ENCODE assay signal across 13 cellular contexts in genomic region chr9:18493361-18494015, GRCh38. TPM values are rescaled to one million over a fixed set of nuclear protein-coding genes. Genes with fewer than 3 reads are reported as not detected.
DNase-seq lines count a peak whose midpoint lies in the region; ATAC-seq and TF ChIP-seq lines count a peak whose summit lies in the region.
"Had no signal": no experiment of that assay in that cellular context is flagged by ENCODE, and none has a peak within 500 bp of the region (broad histone marks: within the 10 kb centered on the region; RNA-seq: fewer than 3 reads in every experiment).

No MANE protein-coding gene starts in this region.

- no peaks in the 10 kb centered on the region for H3K4me1 ChIP-seq in left lung

- H3K4me3 ChIP-seq in MG63 (no peak overlapping the region), left lung (no peak overlapping the region)

- H3K27ac ChIP-seq in left lung, result no peak overlapping the region

- DNase-seq in EH (ENCODE audit: low read depth) (peak; percentile 60), MG63 (peak; percentile 64), kidney tubule cell (ENCODE audit: low spot score) (peak; percentile 76), left lung (no peak), T-helper 17 cell (no peak)
- DNase-seq in stimulated activated CD4-positive, alpha-beta T cell treated with anti-CD3 and anti-CD28 coated beads, Interleukin-4, amount 100 ng/mL, for 4 hours, result no peak
- DNase-seq: activated CD4-positive, alpha-beta T cell treated with anti-CD3 and anti-CD28 coated beads for 4 hours; activated T-cell treated with anti-CD3 and anti-CD28 coated beads, Interleukin-2, amount 50 U/mL, for 48 hours; NCI-H1417 treated with DMSO at 0.1 percent for 48 hours had no signal

- peaks cover 31% of the 10 kb centered on the region for H3K36me3 ChIP-seq in MG63
- H3K36me3 ChIP-seq in left lung, result no peaks in the 10 kb centered on the region

- H3K27me3 ChIP-seq in MG63 (no peaks in the 10 kb centered on the region), left lung (no peaks in the 10 kb centered on the region)

- H3K27me3 Mint-ChIP-seq in brain (peaks cover 3% of the 10 kb centered on the region), T-helper 17 cell (peaks cover 6% of the 10 kb centered on the region)

- intact Hi-C loops in left lung (cut with DNase I), result no loop called here

- H3K27ac Mint-ChIP-seq in brain (peak overlapping the region in 3 of 5 experiments; percentile 35 to 43 (median 41)), T-helper 17 cell (no peak overlapping the region)
- H3K27ac Mint-ChIP-seq: stimulated activated naive CD8-positive, alpha-beta T cell treated with anti-CD3 and anti-CD28 coated beads, Interleukin-15, Interleukin-2, amounts not matched to agents 100 ng/mL and 50 ng/mL, for 24 hours had no signal

- H3K4me3 Mint-ChIP-seq in brain (peak overlapping the region in 1 of 5 experiments; percentile 15), T-helper 17 cell (no peak overlapping the region)
- H3K4me3 Mint-ChIP-seq: stimulated activated naive CD8-positive, alpha-beta T cell treated with anti-CD3 and anti-CD28 coated beads, Interleukin-15, Interleukin-2, amounts not matched to agents 100 ng/mL and 50 ng/mL, for 24 hours had no signal

- peaks cover 14% of the 10 kb centered on the region for H3K4me1 Mint-ChIP-seq in brain
- H3K4me1 Mint-ChIP-seq in T-helper 17 cell, result no peaks in the 10 kb centered on the region

- peaks cover 5% of the 10 kb centered on the region for H3K9me3 ChIP-seq in MG63
- H3K9me3 ChIP-seq in left lung, result no peaks in the 10 kb centered on the region
- H3K9me3 ChIP-seq in T-helper 17 cell (ENCODE audit: control insufficient read depth, low read length, poor library complexity, severe bottlenecking), result no peaks in the 10 kb centered on the region

- H3K9me3 Mint-ChIP-seq in brain, result peaks cover 0 to 3% (median 0%) of the 10 kb centered on the region in 5 experiments
- H3K9me3 Mint-ChIP-seq: stimulated activated naive CD8-positive, alpha-beta T cell treated with anti-CD3 and anti-CD28 coated beads, Interleukin-15, Interleukin-2, amounts not matched to agents 100 ng/mL and 50 ng/mL, for 24 hours had no signal

- TF ChIP-seq CTCF in brain (conservative IDR thresholded peaks at IDR 0.05) (no peak), left lung (IDR thresholded peaks at IDR 0.05) (no peak)

- ATAC-seq in left lung (no peak), T-helper 17 cell (no peak), esophagus mucosa (no peak)

- H3K36me3 Mint-ChIP-seq in brain (no peaks in the 10 kb centered on the region), T-helper 17 cell (ENCODE audit: low read depth) (no peaks in the 10 kb centered on the region)

RNA-seq across cellular contexts. Expression of gene ADAMTSL1, which starts 19.5 kb away (rescaled TPM):
- total RNA-seq in MG63 (2014; rRNA removed; shearing (Covaris generic); ENCODE audit: low replicate concordance), result 62.9 and 67.7 TPM in 2 replicates
- polyA plus RNA-seq in brain (ENCODE audit: insufficient read depth, low read depth, low replicate concordance), result 43.5 TPM
- 1 to 10 TPM; 3.0 to 3.1 TPM for total RNA-seq in left lung
- total RNA-seq in T-helper 17 cell, result not detected
- total RNA-seq in esophagus mucosa, result 1.5 TPM
- total RNA-seq: T-helper 1 cell treated with Interleukin-12 subunit alpha and Interleukin-12 subunit beta and Interleukin-4 antibody, amounts not matched to agents 30 ng/mL and 1 ng/mL, for 36 hours had no signal

Comparison
In these comparisons a context has a peak if more than half of its experiments do, and no peak if none do; other contexts are left out.
1. DNase-seq: peak in EH (single experiment), MG63 (single experiment) and kidney tubule cell (single experiment); none in left lung (0 of 2), stimulated activated CD4-positive, alpha-beta T cell treated with anti-CD3 and anti-CD28 coated beads, Interleukin-4, amount 100 ng/mL, for 4 hours (0 of 2) and T-helper 17 cell (0 of 3).
2. RNA of gene ADAMTSL1, which starts 19.5 kb away (total RNA-seq): 62.9 to 67.7 TPM in MG63; 3.0 to 3.1 TPM in left lung, 1.5 TPM in esophagus mucosa (single experiment) and not detected in T-helper 17 cell; every median in the first group is over 10 times any median in the second.